23 cellular contexts compared by ENCODE assay signal in genomic region chr3:31943041-31943440, GRCh38.
"Had no signal": no experiment of that assay in that cellular context is flagged by ENCODE, and none has a peak within 500 bp of the region (broad histone marks: within the 10 kb centered on the region; RNA-seq: fewer than 3 reads in every experiment).

No MANE protein-coding gene starts in this region.

- H3K4me1 Mint-ChIP-seq: activated naive CD4-positive, alpha-beta T cell treated with anti-CD3 and anti-CD28 coated beads, Interleukin-2, amount 50 U/mL, for 24 hours; immature natural killer cell had no signal

- H3K36me3 ChIP-seq: gastroesophageal sphincter, left lung, lower lobe of right lung, transverse colon had no signal

- H3K27me3 ChIP-seq: gastroesophageal sphincter, left lung, testis, transverse colon had no signal

- H3K27ac ChIP-seq: gastroesophageal sphincter, left lung, lower lobe of right lung, testis, transverse colon had no signal

- FAIRE-seq: colon had no signal

- H3K27ac Mint-ChIP-seq: activated CD4-positive, alpha-beta memory T cell treated with anti-CD3 and anti-CD28 coated beads for 36 hours; activated CD4-positive, alpha-beta T cell treated with anti-CD3 and anti-CD28 coated beads, Interleukin-2, amount 10 ng/mL, durations not matched to agents 24 days and 14 days; activated naive CD4-positive, alpha-beta T cell treated with anti-CD3 and anti-CD28 coated beads, Interleukin-2, amount 50 U/mL, for 24 hours; activated naive CD8-positive, alpha-beta T cell treated with anti-CD3 and anti-CD28 coated beads, Interleukin-2, amount 50 U/mL, for 24 hours; activated T-helper 2 cell treated with anti-CD3 and anti-CD28 coated beads, Interferon-gamma antibody, Interleukin-2, Interleukin-4, amounts not matched to agents 10 μg/mL and 5 μg/mL and 100 μg/mL, durations not matched to agents 14 hours and 24 hours and 36 hours; immature natural killer cell; nephron had no signal

- ATAC-seq: activated naive CD8-positive, alpha-beta T cell treated with anti-CD3 and anti-CD28 coated beads, Interleukin-2, amount 50 U/mL, for 24 hours; activated T-cell treated with anti-CD3 and anti-CD28 coated beads, Interleukin-2, amount 50 U/mL, for 4 hours; gastroesophageal sphincter; left lung; lower lobe of right lung; right cardiac atrium; stimulated activated naive CD8-positive, alpha-beta T cell treated with anti-CD3 and anti-CD28 coated beads, Interleukin-15, Interleukin-2, amounts not matched to agents 100 U/mL and 50 U/mL, for 24 hours had no signal

- DNase-seq: activated CD4-positive, alpha-beta memory T cell treated with anti-CD3 and anti-CD28 coated beads for 36 hours; activated CD4-positive, alpha-beta T cell treated with anti-CD3 and anti-CD28 coated beads, Interleukin-2, amount 10 ng/mL, durations not matched to agents 24 days and 14 days; activated CD4-positive, CD25-positive, alpha-beta regulatory T cell treated with anti-CD3 and anti-CD28 coated beads, Interleukin-2, amount 50 U/mL, for 72 hours; activated naive CD8-positive, alpha-beta T cell treated with anti-CD3 and anti-CD28 coated beads, Interleukin-2, amount 50 U/mL, for 24 hours; activated T-cell treated with anti-CD3 and anti-CD28 coated beads, Interleukin-2, amount 50 U/mL, for 4 hours; dermis blood vessel endothelial cell; effector CD4-positive, alpha-beta T cell; hypothalamus; immature natural killer cell; kidney glomerular epithelial cell; left lung; lower lobe of right lung; posterior cingulate gyrus; right cardiac atrium; stimulated activated naive CD8-positive, alpha-beta T cell treated with anti-CD3 and anti-CD28 coated beads, Interleukin-15, Interleukin-2, amounts not matched to agents 100 U/mL and 50 U/mL, for 24 hours; T-helper 2 cell; testis; transverse colon had no signal

- H3K27me3 Mint-ChIP-seq: activated CD4-positive, alpha-beta T cell treated with anti-CD3 and anti-CD28 coated beads, Interleukin-2, amount 10 ng/mL, durations not matched to agents 24 days and 14 days; activated naive CD4-positive, alpha-beta T cell treated with anti-CD3 and anti-CD28 coated beads, Interleukin-2, amount 50 U/mL, for 24 hours; activated naive CD8-positive, alpha-beta T cell treated with anti-CD3 and anti-CD28 coated beads, Interleukin-2, amount 50 U/mL, for 24 hours had no signal

- H3K9me3 ChIP-seq: gastroesophageal sphincter, left lung, lower lobe of right lung, testis, transverse colon had no signal

- H3K4me1 ChIP-seq: testis had no signal

- H3K36me3 Mint-ChIP-seq: activated CD4-positive, alpha-beta memory T cell treated with anti-CD3 and anti-CD28 coated beads for 36 hours; activated naive CD4-positive, alpha-beta T cell treated with anti-CD3 and anti-CD28 coated beads, Interleukin-2, amount 50 U/mL, for 24 hours; immature natural killer cell had no signal

- H3K4me3 Mint-ChIP-seq: activated CD4-positive, alpha-beta memory T cell treated with anti-CD3 and anti-CD28 coated beads for 36 hours; activated CD4-positive, alpha-beta T cell treated with anti-CD3 and anti-CD28 coated beads, Interleukin-2, amount 10 ng/mL, durations not matched to agents 24 days and 14 days; activated naive CD4-positive, alpha-beta T cell treated with anti-CD3 and anti-CD28 coated beads, Interleukin-2, amount 50 U/mL, for 24 hours; activated naive CD8-positive, alpha-beta T cell treated with anti-CD3 and anti-CD28 coated beads, Interleukin-2, amount 50 U/mL, for 24 hours; activated T-cell treated with anti-CD3 and anti-CD28 coated beads, Interleukin-2, amount 50 U/mL, for 4 hours; immature natural killer cell; nephron had no signal

- H3K4me3 ChIP-seq: gastroesophageal sphincter, left lung, lower lobe of right lung, testis, transverse colon had no signal

- H3K9me3 Mint-ChIP-seq: activated naive CD4-positive, alpha-beta T cell treated with anti-CD3 and anti-CD28 coated beads, Interleukin-2, amount 50 U/mL, for 24 hours; immature natural killer cell; nephron had no signal
